29 cellular contexts compared by ENCODE assay signal in genomic region chr6:7047071-7047470, GRCh38.
DNase-seq lines count a peak whose midpoint lies in the region; ATAC-seq and TF ChIP-seq lines count a peak whose summit lies in the region.
"Had no signal": no experiment of that assay in that cellular context is flagged by ENCODE, and none has a peak within 500 bp of the region (broad histone marks: within the 10 kb centered on the region; RNA-seq: fewer than 3 reads in every experiment).

No MANE protein-coding gene starts in this region.

- ATAC-seq in foreskin keratinocyte (no peak), GM21447 (IDR thresholded peaks at IDR 0.05; ENCODE audit: unreplicated experiment) (no peak), GM19455 (IDR thresholded peaks at IDR 0.05; ENCODE audit: unreplicated experiment) (no peak)
- ATAC-seq: Right ventricle myocardium inferior had no signal

- H3K9ac ChIP-seq in BLaER1 (no peak overlapping the region), Loucy (ENCODE audit: low read depth, low read length, poor library complexity, severe bottlenecking) (no peak overlapping the region)

- H3K79me2 ChIP-seq in Loucy (ENCODE audit: insufficient read depth, low read length), result no peaks in the 10 kb centered on the region

- H3K9me3 ChIP-seq in BLaER1 (no peaks in the 10 kb centered on the region), Loucy (ENCODE audit: insufficient read depth, low read depth, low read length) (no peaks in the 10 kb centered on the region)
- H3K9me3 ChIP-seq: BE2C, HAP-1, SJCRH30 had no signal

- H3K4me1 ChIP-seq in BLaER1 (peaks cover 22% of the 10 kb centered on the region), Loucy (ENCODE audit: insufficient read depth, low read length, poor library complexity, severe bottlenecking) (peaks cover 30% of the 10 kb centered on the region), foreskin keratinocyte (peaks cover 12% of the 10 kb centered on the region)
- H3K4me1 ChIP-seq: BE2C had no signal

- no peaks in the 10 kb centered on the region; the same call in 1 of the 2 replicates for H3F3A ChIP-seq in Loucy (ENCODE audit: low read depth)

- DNase-seq in foreskin keratinocyte (no peak), KBM-7 (no peak)
- no peak for DNase-seq in stimulated activated CD4-positive, alpha-beta T cell treated with anti-CD3 and anti-CD28 coated beads, Interleukin-2, amount 100 ng/mL, for 48 hours
- DNase-seq: 8988T; ACHN; BE2C; CD4-positive, CD25-positive, alpha-beta regulatory T cell; DMS153; DND-41; GOT3; HFFc6; IMR-90; NCI-H1092 treated with DMSO at 0.1 percent for 48 hours; NCI-H1436; NCI-H187; NCI-H2081 treated with DMSO at 0.1 percent for 48 hours; NCI-H2171; NCI-H226; NCI-H510A; NCI-H774; PC-9; SJCRH30 had no signal

- H3K36me3 ChIP-seq in BLaER1 (no peaks in the 10 kb centered on the region), Loucy (ENCODE audit: insufficient read depth, low read length) (no peaks in the 10 kb centered on the region)
- H3K36me3 ChIP-seq: BE2C, HAP-1, SJCRH30 had no signal

- H4K20me1 ChIP-seq in BLaER1 (no peaks in the 10 kb centered on the region), Loucy (ENCODE audit: insufficient read depth, low read length, poor library complexity, severe bottlenecking) (no peaks in the 10 kb centered on the region)

- H3K4me3 ChIP-seq in BLaER1 (no peak overlapping the region), Loucy (ENCODE audit: low read length, poor library complexity, severe bottlenecking) (no peak overlapping the region)
- H3K4me3 ChIP-seq: HAP-1, PC-9, SJCRH30 had no signal

- no peak overlapping the region for H3K27ac ChIP-seq in BLaER1
- peak overlapping the region; percentile 10; the same call in 1 of the 2 replicates for H3K27ac ChIP-seq in VCaP
- peak overlapping the region; percentile 7 for H3K27ac ChIP-seq in foreskin keratinocyte
- H3K27ac ChIP-seq: SJCRH30 had no signal

- in situ Hi-C loops in KBM-7 (cut with MboI; ENCODE audit: low pct_unique_long_range_greater_than_20kb, low sequenced_read_pairs), result no loop called here

- H3K4me2 ChIP-seq in BLaER1 (peak overlapping the region; percentile 18; the same call in 1 of the 2 replicates), Loucy (ENCODE audit: low read depth, low read length, poor library complexity, severe bottlenecking) (peak overlapping the region; percentile 38)
- H3K4me2 ChIP-seq: PC-9 had no signal

- TF ChIP-seq CTCF in Loucy (conservative IDR thresholded peaks at IDR 0.05; ENCODE audit: low read length) (no peak), VCaP (conservative IDR thresholded peaks at IDR 0.05) (no peak), foreskin keratinocyte (conservative IDR thresholded peaks at IDR 0.05) (no peak)

- no peaks in the 10 kb centered on the region for H3K9me2 ChIP-seq in Loucy (replicated peaks; ENCODE audit: low read depth, low read length)

- H3K27me3 ChIP-seq in BLaER1 (no peaks in the 10 kb centered on the region), Loucy (ENCODE audit: insufficient read depth, low read length, poor library complexity, severe bottlenecking) (no peaks in the 10 kb centered on the region), foreskin keratinocyte (no peaks in the 10 kb centered on the region)
- H3K27me3 ChIP-seq: SJCRH30 had no signal

- no peak overlapping the region for H2AFZ ChIP-seq in Loucy (ENCODE audit: low read length)
- H2AFZ ChIP-seq: PC-9 had no signal
